Comparison of ENCODE assay signal across 16 cellular contexts in genomic region chr21:44421901-44422840, GRCh38. TPM values are rescaled to one million over a fixed set of nuclear protein-coding genes. Genes with fewer than 3 reads are reported as not detected.
A peak's percentile ranks its signal among the peaks of the same experiment; 100 is the strongest.
DNase-seq lines count a peak whose midpoint lies in the region; ATAC-seq and TF ChIP-seq lines count a peak whose summit lies in the region.
"Had no signal": no experiment of that assay in that cellular context is flagged by ENCODE, and none has a peak within 500 bp of the region (broad histone marks: within the 10 kb centered on the region; RNA-seq: fewer than 3 reads in every experiment).

No MANE protein-coding gene starts in this region.

- POLR2A ChIA-PET in PC-3 (lab: Charles Lee; ENCODE audit: unreplicated experiment), result no interaction called here

- peak; percentile 43 for DNase-seq in activated effector memory CD4-positive, alpha-beta T cell treated with anti-CD3 and anti-CD28 coated beads, Interleukin-2, amount 50 U/mL, for 16 hours
- no peak for DNase-seq in activated effector memory CD4-positive, alpha-beta T cell treated with Interleukin-2 at 50 U/mL for 16 hours
- no peak for DNase-seq in PC-3
- DNase-seq in left lung, result peak; percentile 21 to 41
- peak; percentile 16 for DNase-seq in superior temporal gyrus (ENCODE audit: extremely low spot score)
- DNase-seq in activated gamma-delta T cell (lab: John Stamatoyannopoulos, UW), result no peak
- DNase-seq in effector CD4-positive, alpha-beta T cell, result no peak
- DNase-seq in Kasumi-1 (lab: John Stamatoyannopoulos, UW), result no peak
- DNase-seq: BE2C, Calu3, GM23248, NCI-H1417 treated with DMSO at 0.1 percent for 48 hours, NCI-H524, stomach had no signal

- H3K4me1 ChIP-seq in PC-3 (ENCODE audit: insufficient read depth, low read length) (no peaks in the 10 kb centered on the region), left lung (no peaks in the 10 kb centered on the region)
- H3K4me1 ChIP-seq: adrenal gland, BE2C, stomach had no signal

- no peaks in the 10 kb centered on the region for H4K20me1 ChIP-seq in PC-3 (ENCODE audit: low read length)

- H3F3A ChIP-seq in PC-3 (ENCODE audit: low read length, unreplicated experiment), result no peaks in the 10 kb centered on the region

- ATAC-seq in PC-3 (no peak), left lung (no peak)

- H3K9me2 ChIP-seq in PC-3 (replicated peaks; ENCODE audit: low read length), result no peaks in the 10 kb centered on the region

- H3K4me3 ChIP-seq in PC-3 (ENCODE audit: low read length) (no peak overlapping the region), left lung (no peak overlapping the region)
- H3K4me3 ChIP-seq: adrenal gland, cardiac muscle cell, GM23248, stomach had no signal

- no peaks in the 10 kb centered on the region for H3K36me3 ChIP-seq in PC-3 (ENCODE audit: low read depth, low read length)
- H3K36me3 ChIP-seq in left lung, result peaks cover 0 to 82% of the 10 kb centered on the region in 2 donors
- H3K36me3 ChIP-seq: adrenal gland, BE2C, cardiac muscle cell had no signal

- H3K27me3 ChIP-seq in PC-3 (ENCODE audit: low read length), result no peaks in the 10 kb centered on the region
- H3K27me3 ChIP-seq in left lung, result peaks cover 0 to 25% of the 10 kb centered on the region in 2 donors
- H3K27me3 ChIP-seq: adrenal gland, BE2C, cardiac muscle cell had no signal

- CTCF ChIA-PET in PC-3 (lab: Charles Lee), result interaction anchor here (0.9 kb wide), 1 partner anchor 53 kb away, joined by 6 read pairs; no protein-coding TSS in a partner anchor

- peaks cover 16% of the 10 kb centered on the region for H3K79me2 ChIP-seq in PC-3 (ENCODE audit: low read length)

- H3K9me3 ChIP-seq in PC-3 (ENCODE audit: low read length) (no peaks in the 10 kb centered on the region), left lung (no peaks in the 10 kb centered on the region)
- H3K9me3 ChIP-seq: adrenal gland, BE2C, stomach had no signal

- intact Hi-C loops in PC-3 (cut with micrococcal nuclease) (no loop called here), left lung (cut with DNase I) (no loop called here)

- TF ChIP-seq CTCF in PC-3 (conservative IDR thresholded peaks at IDR 0.05; ENCODE audit: low read depth, low read length) (no peak), left lung (IDR thresholded peaks at IDR 0.05) (no peak)

- H3K27ac ChIP-seq in PC-3 (ENCODE audit: low read length) (no peak overlapping the region), left lung (no peak overlapping the region)
- H3K27ac ChIP-seq: adrenal gland, cardiac muscle cell, GM23248, stomach had no signal

- TSS peak; percentile 10 for BruUV-seq in PC-3 (replicated peaks; lab: Mats Ljungman, UMichigan)

- H3K4me2 ChIP-seq in PC-3 (ENCODE audit: low read length), result no peak overlapping the region

- H2AFZ ChIP-seq in PC-3 (ENCODE audit: low read length), result no peak overlapping the region
- H2AFZ ChIP-seq: GM23248 had no signal

- no peak overlapping the region for H3K9ac ChIP-seq in PC-3 (ENCODE audit: low read length)
- H3K9ac ChIP-seq: GM23248 had no signal

RNA-seq across cellular contexts. Expression of gene LRRC3, which starts 33.1 kb away (rescaled TPM):
- 3.1 and 4.1 TPM in 2 replicates for total RNA-seq in PC-3 (2014; rRNA removed)
- total RNA-seq in left lung, result 1 to 10 TPM; 2.4 to 5.7 TPM

Comparison
In these comparisons a context has a peak if more than half of its experiments do, and no peak if none do; other contexts are left out.
1. DNase-seq: peak in activated effector memory CD4-positive, alpha-beta T cell treated with anti-CD3 and anti-CD28 coated beads, Interleukin-2, amount 50 U/mL, for 16 hours (single experiment), left lung (2 of 2) and superior temporal gyrus (single experiment); none in activated effector memory CD4-positive, alpha-beta T cell treated with Interleukin-2 at 50 U/mL for 16 hours (single experiment), PC-3 (single experiment), activated gamma-delta T cell (single experiment), effector CD4-positive, alpha-beta T cell (single experiment) and Kasumi-1 (0 of 2).